17 cellular contexts compared by ENCODE assay signal in the genomic region with DNA sequence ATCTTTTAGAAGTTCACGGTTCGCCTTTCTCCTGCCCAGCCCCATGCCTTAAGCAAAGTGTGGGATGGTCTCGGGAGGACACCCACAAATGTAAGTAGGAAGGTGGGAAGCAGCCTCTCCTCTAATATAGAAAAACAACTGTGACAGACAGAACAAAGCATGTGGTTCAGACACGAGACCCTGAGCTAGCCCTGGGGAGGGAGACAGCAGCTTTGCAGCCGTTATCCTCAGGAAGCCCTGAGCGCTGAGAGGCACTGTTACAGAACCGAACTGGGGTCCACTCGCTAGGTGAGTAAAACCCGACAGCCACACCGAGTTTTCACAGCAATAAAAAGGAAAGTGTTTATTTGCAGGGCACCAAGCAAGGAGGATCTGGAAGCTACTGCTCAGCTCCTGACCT.
A peak's percentile ranks its signal among the peaks of the same experiment; 100 is the strongest.
DNase-seq lines count a peak whose midpoint lies in the region; ATAC-seq and TF ChIP-seq lines count a peak whose summit lies in the region.
"Had no signal": no experiment of that assay in that cellular context is flagged by ENCODE, and none has a peak within 500 bp of the region (broad histone marks: within the 10 kb centered on the region; RNA-seq: fewer than 3 reads in every experiment).

No MANE protein-coding gene starts in this region.

- DNase-seq in caudate nucleus (lab: John Stamatoyannopoulos, UW) (peak in 5 of 61 donors; percentile 4 to 39 (median 9)), midbrain (lab: John Stamatoyannopoulos, UW) (peak; percentile 68), NCI-H146 (lab: John Stamatoyannopoulos, UW) (no peak), NCI-H226 (no peak), chondrocyte (ENCODE audit: low spot score) (no peak)
- DNase-seq: DMS 273 treated with DMSO at 0.1 percent for 48 hours; MV-4-11; NCI-H1417; NCI-H1930; NCI-H446; NK-92 treated with Interleukin-12 subunit alpha and Interleukin-12 subunit beta, amount 100 ng/mL, for 24 hours; SHP77 treated with DMSO at 0.1 percent for 48 hours had no signal

- no peak overlapping the region for H3K4me3 Mint-ChIP-seq in chondrocyte (ENCODE audit: unreplicated experiment)
- H3K4me3 Mint-ChIP-seq: CD14-positive monocyte had no signal

- peaks cover 14 to 20% (median 19%) of the 10 kb centered on the region in 11 experiments for H3K9me3 ChIP-seq in BLaER1 treated with 17β-estradiol and CSF1 and Interleukin-3, amounts not matched to agents 10 nM and 100 nM (replicated peaks in 1 of 11)

- H3K9me3 Mint-ChIP-seq in chondrocyte (ENCODE audit: low read depth) = peaks cover 11% of the 10 kb centered on the region

- H3K9ac ChIP-seq in BLaER1 treated with 17β-estradiol and CSF1 and Interleukin-3, amounts not matched to agents 10 nM and 100 nM = no peak overlapping the region

- H3K36me3 ChIP-seq in BLaER1 treated with 17β-estradiol and CSF1 and Interleukin-3, amounts not matched to agents 10 nM and 100 nM = no peaks in the 10 kb centered on the region

- peak overlapping the region in 8 of 11 experiments; percentile 2 to 64 (median 44); a peak in 12 of 22 replicates for H3K4me2 ChIP-seq in BLaER1 treated with 17β-estradiol and CSF1 and Interleukin-3, amounts not matched to agents 10 nM and 100 nM
- H3K4me2 ChIP-seq: A549 had no signal

- H3K27me3 Mint-ChIP-seq in chondrocyte (ENCODE audit: low read depth) = peaks cover 2% of the 10 kb centered on the region

- no peak overlapping the region for H3K27ac ChIP-seq in BLaER1 treated with 17β-estradiol and CSF1 and Interleukin-3, amounts not matched to agents 10 nM and 100 nM
- H3K27ac ChIP-seq in caudate nucleus (ENCODE audit: low read depth, low read length) (peak overlapping the region; percentile 70), temporal lobe (ENCODE audit: low read depth, low read length) (peak overlapping the region; percentile 10)
- H3K27ac ChIP-seq: A549 had no signal

- no peak overlapping the region for H3K27ac Mint-ChIP-seq in chondrocyte (ENCODE audit: unreplicated experiment)
- H3K27ac Mint-ChIP-seq: CD14-positive monocyte had no signal

- TF ChIP-seq CTCF in chondrocyte (IDR thresholded peaks at IDR 0.05) = no peak

- H3K4me1 Mint-ChIP-seq in chondrocyte (ENCODE audit: low read depth) = peaks cover 2% of the 10 kb centered on the region
- H3K4me1 Mint-ChIP-seq: CD14-positive monocyte had no signal

- no peaks in the 10 kb centered on the region for H4K20me1 ChIP-seq in BLaER1 treated with 17β-estradiol and CSF1 and Interleukin-3, amounts not matched to agents 10 nM and 100 nM

- H3K36me3 Mint-ChIP-seq in chondrocyte (ENCODE audit: low read depth) = no peaks in the 10 kb centered on the region
- H3K36me3 Mint-ChIP-seq: CD14-positive monocyte had no signal

- H3K4me1 ChIP-seq in BLaER1 treated with 17β-estradiol and CSF1 and Interleukin-3, amounts not matched to agents 10 nM and 100 nM = peaks cover 0 to 61% (median 37%) of the 10 kb centered on the region in 10 experiments; a peak in 15 of 20 replicates

- ATAC-seq in GM21367 (IDR thresholded peaks at IDR 0.05; ENCODE audit: unreplicated experiment) = no peak
- ATAC-seq: A549 had no signal

- H3K4me3 ChIP-seq in BLaER1 treated with 17β-estradiol and CSF1 and Interleukin-3, amounts not matched to agents 10 nM and 100 nM = no peak overlapping the region
- H3K4me3 ChIP-seq: A549 had no signal

- no peaks in the 10 kb centered on the region for H3K27me3 ChIP-seq in BLaER1 treated with 17β-estradiol and CSF1 and Interleukin-3, amounts not matched to agents 10 nM and 100 nM

Comparison
In these comparisons a context has a peak if more than half of its experiments do, and no peak if none do; other contexts are left out.
1. H3K27ac ChIP-seq: peak in caudate nucleus (single experiment) and temporal lobe (single experiment); none in BLaER1 treated with 17β-estradiol and CSF1 and Interleukin-3, amounts not matched to agents 10 nM and 100 nM (0 of 11).